Comparison of ENCODE assay signal across 1 cellular context in the genomic region with DNA sequence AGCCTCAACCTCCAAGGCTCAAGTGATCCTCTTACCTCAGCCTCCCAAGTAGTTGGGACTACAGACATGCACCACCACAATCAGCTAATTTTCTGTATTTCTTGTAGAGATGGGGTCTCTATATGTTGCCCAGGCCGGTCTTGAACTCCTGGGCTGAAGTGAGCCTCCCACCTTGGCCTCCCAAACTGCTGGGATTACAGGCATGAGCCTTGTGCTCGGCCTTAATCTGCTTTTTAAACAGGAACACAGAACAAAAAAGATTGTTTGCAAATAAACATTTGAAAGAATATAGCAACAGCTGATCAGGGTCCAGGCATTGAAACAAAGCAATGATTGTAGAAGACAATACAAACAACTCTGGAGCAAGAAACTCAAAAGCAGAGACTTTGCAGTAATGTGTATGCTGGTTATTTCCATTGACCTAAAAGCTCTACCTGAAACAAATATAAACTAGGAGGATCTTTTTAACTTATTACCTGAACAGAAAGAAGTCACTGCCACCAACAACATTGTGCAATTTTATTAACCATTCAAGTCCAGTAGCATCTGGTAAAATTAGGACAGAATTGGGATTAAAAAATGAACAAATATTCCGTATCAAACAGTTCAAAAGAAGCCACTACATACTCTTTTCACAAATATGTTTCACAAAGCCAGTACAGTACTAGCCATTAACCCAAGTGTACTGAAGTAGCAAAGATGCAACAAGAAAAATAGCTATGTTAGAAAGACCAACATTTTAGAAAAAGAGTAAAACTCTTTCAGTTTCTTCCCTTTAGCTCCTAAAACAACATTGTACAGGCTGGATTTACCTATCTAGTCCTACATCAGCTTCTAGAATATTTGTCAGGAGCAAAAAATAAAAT.
TF ChIP-seq lines count a peak whose summit lies in the region.

No MANE protein-coding gene starts in this region.

TF ChIP-seq in GM12878, 131 proteins besides CTCF, POLR2A, EP300 and RAD21:
- TF ChIP-seq, protein P1, sequence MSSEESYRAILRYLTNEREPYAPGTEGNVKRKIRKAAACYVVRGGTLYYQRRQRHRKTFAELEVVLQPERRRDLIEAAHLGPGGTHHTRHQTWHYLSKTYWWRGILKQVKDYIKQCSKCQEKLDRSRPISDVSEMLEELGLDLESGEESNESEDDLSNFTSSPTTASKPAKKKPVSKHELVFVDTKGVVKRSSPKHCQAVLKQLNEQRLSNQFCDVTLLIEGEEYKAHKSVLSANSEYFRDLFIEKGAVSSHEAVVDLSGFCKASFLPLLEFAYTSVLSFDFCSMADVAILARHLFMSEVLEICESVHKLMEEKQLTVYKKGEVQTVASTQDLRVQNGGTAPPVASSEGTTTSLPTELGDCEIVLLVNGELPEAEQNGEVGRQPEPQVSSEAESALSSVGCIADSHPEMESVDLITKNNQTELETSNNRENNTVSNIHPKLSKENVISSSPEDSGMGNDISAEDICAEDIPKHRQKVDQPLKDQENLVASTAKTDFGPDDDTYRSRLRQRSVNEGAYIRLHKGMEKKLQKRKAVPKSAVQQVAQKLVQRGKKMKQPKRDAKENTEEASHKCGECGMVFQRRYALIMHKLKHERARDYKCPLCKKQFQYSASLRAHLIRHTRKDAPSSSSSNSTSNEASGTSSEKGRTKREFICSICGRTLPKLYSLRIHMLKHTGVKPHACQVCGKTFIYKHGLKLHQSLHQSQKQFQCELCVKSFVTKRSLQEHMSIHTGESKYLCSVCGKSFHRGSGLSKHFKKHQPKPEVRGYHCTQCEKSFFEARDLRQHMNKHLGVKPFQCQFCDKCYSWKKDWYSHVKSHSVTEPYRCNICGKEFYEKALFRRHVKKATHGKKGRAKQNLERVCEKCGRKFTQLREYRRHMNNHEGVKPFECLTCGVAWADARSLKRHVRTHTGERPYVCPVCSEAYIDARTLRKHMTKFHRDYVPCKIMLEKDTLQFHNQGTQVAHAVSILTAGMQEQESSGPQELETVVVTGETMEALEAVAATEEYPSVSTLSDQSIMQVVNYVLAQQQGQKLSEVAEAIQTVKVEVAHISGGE (CRISPR knock-in tag; IDR thresholded peaks at IDR 0.05): no peak
- no peak for TF ChIP-seq EZH2 (IDR thresholded peaks at IDR 0.05; ENCODE audit: borderline replicate concordance, control insufficient read depth, low read depth, low read length)
- no peak for TF ChIP-seq HDAC6 (IDR thresholded peaks at IDR 0.05; ENCODE audit: unreplicated experiment)
TF ChIP-seq in GM12878: peak in this region for 0.
